ENCODE assay signal across 1 cellular context in the genomic region with DNA sequence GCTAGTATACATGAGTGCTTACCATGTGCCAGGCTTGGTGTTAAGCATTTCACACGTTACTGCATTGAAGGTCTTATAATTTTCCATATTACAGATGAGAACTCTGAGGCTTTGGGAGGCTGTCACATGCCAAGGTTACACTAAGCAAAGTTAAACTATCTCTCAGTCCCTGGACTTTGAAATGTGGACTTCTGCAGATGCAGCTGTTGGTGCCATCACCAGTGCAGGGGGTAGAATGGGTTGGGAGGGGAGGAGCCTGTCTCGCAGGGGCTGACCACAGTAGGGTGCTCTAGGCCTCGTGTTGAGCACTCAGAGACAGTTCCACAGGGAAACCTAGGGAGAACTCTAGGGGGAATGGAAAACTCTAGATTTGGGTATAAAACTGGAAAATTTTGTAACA.
TF ChIP-seq lines count a peak whose summit lies in the region.

No MANE protein-coding gene starts in this region.

TF ChIP-seq in HepG2, 621 proteins besides CTCF, POLR2A, EP300 and RAD21 (continued from another document and continues in another):
- 0 out of 2 replicates have a peak, but pooled peaks have one; percentile 48 for TF ChIP-seq ZNF644 (CRISPR knock-in tag; IDR thresholded peaks at IDR 0.05; ENCODE audit: low read depth)
- no peak for TF ChIP-seq ARNT2 (CRISPR knock-in tag; IDR thresholded peaks at IDR 0.05; ENCODE audit: low read depth)
- TF ChIP-seq NFKBIZ (CRISPR knock-in tag; IDR thresholded peaks at IDR 0.05): no peak
- TF ChIP-seq, protein P1, sequence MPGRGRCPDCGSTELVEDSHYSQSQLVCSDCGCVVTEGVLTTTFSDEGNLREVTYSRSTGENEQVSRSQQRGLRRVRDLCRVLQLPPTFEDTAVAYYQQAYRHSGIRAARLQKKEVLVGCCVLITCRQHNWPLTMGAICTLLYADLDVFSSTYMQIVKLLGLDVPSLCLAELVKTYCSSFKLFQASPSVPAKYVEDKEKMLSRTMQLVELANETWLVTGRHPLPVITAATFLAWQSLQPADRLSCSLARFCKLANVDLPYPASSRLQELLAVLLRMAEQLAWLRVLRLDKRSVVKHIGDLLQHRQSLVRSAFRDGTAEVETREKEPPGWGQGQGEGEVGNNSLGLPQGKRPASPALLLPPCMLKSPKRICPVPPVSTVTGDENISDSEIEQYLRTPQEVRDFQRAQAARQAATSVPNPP (CRISPR knock-in tag; IDR thresholded peaks at IDR 0.05): no peak
- TF ChIP-seq NFIC (IDR thresholded peaks at IDR 0.05; ENCODE audit: low read length): no peak
- TF ChIP-seq SP140L (CRISPR knock-in tag; IDR thresholded peaks at IDR 0.05; ENCODE audit: borderline replicate concordance): no peak
- TF ChIP-seq, protein P2, sequence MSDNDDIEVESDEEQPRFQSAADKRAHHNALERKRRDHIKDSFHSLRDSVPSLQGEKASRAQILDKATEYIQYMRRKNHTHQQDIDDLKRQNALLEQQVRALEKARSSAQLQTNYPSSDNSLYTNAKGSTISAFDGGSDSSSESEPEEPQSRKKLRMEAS (IDR thresholded peaks at IDR 0.05): peak; percentile 25; the same call in 1 of the 2 replicates
- TF ChIP-seq CHCHD3 (CRISPR knock-in tag; IDR thresholded peaks at IDR 0.05): no peak
- peak; percentile 65 for TF ChIP-seq BHLHE40 (IDR thresholded peaks at IDR 0.05; ENCODE audit: low read length)
- TF ChIP-seq RCOR2 (CRISPR knock-in tag; IDR thresholded peaks at IDR 0.05): peak; percentile 71; the same call in 1 of the 2 replicates
- no peak for TF ChIP-seq TBP (CRISPR knock-in tag; IDR thresholded peaks at IDR 0.05)
- TF ChIP-seq, protein P3, sequence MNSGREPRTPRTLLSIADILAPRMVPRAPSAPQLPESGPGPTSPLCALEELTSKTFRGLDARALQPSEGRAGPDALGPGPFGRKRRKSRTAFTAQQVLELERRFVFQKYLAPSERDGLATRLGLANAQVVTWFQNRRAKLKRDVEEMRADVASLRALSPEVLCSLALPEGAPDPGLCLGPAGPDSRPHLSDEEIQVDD (CRISPR knock-in tag; IDR thresholded peaks at IDR 0.05; ENCODE audit: borderline replicate concordance): no peak
- no peak for TF ChIP-seq ZNF839 (CRISPR knock-in tag; IDR thresholded peaks at IDR 0.05; ENCODE audit: borderline replicate concordance)
- no peak for TF ChIP-seq NCOA2 (CRISPR knock-in tag; IDR thresholded peaks at IDR 0.05)
- TF ChIP-seq, protein P4, sequence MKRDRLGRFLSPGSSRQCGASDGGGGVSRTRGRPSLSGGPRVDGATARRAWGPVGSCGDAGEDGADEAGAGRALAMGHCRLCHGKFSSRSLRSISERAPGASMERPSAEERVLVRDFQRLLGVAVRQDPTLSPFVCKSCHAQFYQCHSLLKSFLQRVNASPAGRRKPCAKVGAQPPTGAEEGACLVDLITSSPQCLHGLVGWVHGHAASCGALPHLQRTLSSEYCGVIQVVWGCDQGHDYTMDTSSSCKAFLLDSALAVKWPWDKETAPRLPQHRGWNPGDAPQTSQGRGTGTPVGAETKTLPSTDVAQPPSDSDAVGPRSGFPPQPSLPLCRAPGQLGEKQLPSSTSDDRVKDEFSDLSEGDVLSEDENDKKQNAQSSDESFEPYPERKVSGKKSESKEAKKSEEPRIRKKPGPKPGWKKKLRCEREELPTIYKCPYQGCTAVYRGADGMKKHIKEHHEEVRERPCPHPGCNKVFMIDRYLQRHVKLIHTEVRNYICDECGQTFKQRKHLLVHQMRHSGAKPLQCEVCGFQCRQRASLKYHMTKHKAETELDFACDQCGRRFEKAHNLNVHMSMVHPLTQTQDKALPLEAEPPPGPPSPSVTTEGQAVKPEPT (CRISPR knock-in tag; IDR thresholded peaks at IDR 0.05; ENCODE audit: low read depth): no peak
- TF ChIP-seq CCDC6 (CRISPR knock-in tag; IDR thresholded peaks at IDR 0.05): no peak
- TF ChIP-seq ZNF34 (CRISPR knock-in tag; IDR thresholded peaks at IDR 0.05; ENCODE audit: borderline replicate concordance): no peak
- TF ChIP-seq SMAD1 (CRISPR knock-in tag; IDR thresholded peaks at IDR 0.05; ENCODE audit: borderline replicate concordance, low read depth): no peak
- TF ChIP-seq MEIS2 (CRISPR knock-in tag; IDR thresholded peaks at IDR 0.05): no peak
- TF ChIP-seq FOXP1 (IDR thresholded peaks at IDR 0.05): no peak
- 0 out of 2 replicates have a peak, but pooled peaks have one; percentile 8 for TF ChIP-seq FOXP1 (CRISPR knock-in tag; IDR thresholded peaks at IDR 0.05)
- no peak for TF ChIP-seq BRCA1 (CRISPR knock-in tag; IDR thresholded peaks at IDR 0.05)
- TF ChIP-seq, protein P5, sequence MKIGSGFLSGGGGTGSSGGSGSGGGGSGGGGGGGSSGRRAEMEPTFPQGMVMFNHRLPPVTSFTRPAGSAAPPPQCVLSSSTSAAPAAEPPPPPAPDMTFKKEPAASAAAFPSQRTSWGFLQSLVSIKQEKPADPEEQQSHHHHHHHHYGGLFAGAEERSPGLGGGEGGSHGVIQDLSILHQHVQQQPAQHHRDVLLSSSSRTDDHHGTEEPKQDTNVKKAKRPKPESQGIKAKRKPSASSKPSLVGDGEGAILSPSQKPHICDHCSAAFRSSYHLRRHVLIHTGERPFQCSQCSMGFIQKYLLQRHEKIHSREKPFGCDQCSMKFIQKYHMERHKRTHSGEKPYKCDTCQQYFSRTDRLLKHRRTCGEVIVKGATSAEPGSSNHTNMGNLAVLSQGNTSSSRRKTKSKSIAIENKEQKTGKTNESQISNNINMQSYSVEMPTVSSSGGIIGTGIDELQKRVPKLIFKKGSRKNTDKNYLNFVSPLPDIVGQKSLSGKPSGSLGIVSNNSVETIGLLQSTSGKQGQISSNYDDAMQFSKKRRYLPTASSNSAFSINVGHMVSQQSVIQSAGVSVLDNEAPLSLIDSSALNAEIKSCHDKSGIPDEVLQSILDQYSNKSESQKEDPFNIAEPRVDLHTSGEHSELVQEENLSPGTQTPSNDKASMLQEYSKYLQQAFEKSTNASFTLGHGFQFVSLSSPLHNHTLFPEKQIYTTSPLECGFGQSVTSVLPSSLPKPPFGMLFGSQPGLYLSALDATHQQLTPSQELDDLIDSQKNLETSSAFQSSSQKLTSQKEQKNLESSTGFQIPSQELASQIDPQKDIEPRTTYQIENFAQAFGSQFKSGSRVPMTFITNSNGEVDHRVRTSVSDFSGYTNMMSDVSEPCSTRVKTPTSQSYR (CRISPR knock-in tag; IDR thresholded peaks at IDR 0.05; ENCODE audit: borderline replicate concordance): no peak
- no peak for TF ChIP-seq NPAS2 (CRISPR knock-in tag; IDR thresholded peaks at IDR 0.05; ENCODE audit: borderline replicate concordance)
- TF ChIP-seq ZNF121 (CRISPR knock-in tag; IDR thresholded peaks at IDR 0.05): no peak
- TF ChIP-seq, protein P6, sequence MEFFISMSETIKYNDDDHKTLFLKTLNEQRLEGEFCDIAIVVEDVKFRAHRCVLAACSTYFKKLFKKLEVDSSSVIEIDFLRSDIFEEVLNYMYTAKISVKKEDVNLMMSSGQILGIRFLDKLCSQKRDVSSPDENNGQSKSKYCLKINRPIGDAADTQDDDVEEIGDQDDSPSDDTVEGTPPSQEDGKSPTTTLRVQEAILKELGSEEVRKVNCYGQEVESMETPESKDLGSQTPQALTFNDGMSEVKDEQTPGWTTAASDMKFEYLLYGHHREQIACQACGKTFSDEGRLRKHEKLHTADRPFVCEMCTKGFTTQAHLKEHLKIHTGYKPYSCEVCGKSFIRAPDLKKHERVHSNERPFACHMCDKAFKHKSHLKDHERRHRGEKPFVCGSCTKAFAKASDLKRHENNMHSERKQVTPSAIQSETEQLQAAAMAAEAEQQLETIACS (CRISPR knock-in tag; IDR thresholded peaks at IDR 0.05): no peak
- no peak for TF ChIP-seq ZNF773 (CRISPR knock-in tag; IDR thresholded peaks at IDR 0.05; ENCODE audit: borderline replicate concordance)
- TF ChIP-seq, protein P7, sequence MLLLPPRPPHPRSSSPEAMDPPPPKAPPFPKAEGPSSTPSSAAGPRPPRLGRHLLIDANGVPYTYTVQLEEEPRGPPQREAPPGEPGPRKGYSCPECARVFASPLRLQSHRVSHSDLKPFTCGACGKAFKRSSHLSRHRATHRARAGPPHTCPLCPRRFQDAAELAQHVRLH (CRISPR knock-in tag; IDR thresholded peaks at IDR 0.05; ENCODE audit: borderline replicate concordance, low read depth): no peak
- TF ChIP-seq ZSCAN21 (CRISPR knock-in tag; IDR thresholded peaks at IDR 0.05; ENCODE audit: borderline replicate concordance): no peak
- TF ChIP-seq MED8 (CRISPR knock-in tag; IDR thresholded peaks at IDR 0.05; ENCODE audit: insufficient replicate concordance): no peak
- no peak for TF ChIP-seq RARG (CRISPR knock-in tag; IDR thresholded peaks at IDR 0.05; ENCODE audit: low read depth)
- no peak for TF ChIP-seq MAFF (IDR thresholded peaks at IDR 0.05; ENCODE audit: low read depth, low read length)
- TF ChIP-seq, protein P8, sequence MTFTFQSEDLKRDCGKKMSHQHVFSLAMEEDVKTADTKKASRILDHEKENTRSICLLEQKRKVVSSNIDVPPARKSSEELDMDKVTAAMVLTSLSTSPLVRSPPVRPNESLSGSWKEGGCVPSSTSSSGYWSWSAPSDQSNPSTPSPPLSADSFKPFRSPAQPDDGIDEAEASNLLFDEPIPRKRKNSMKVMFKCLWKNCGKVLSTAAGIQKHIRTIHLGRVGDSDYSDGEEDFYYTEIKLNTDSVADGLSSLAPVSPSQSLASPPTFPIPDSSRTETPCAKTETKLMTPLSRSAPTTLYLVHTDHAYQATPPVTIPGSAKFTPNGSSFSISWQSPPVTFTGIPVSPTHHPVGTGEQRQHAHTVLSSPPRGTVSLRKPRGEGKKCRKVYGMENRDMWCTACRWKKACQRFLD (CRISPR knock-in tag; IDR thresholded peaks at IDR 0.05; ENCODE audit: borderline replicate concordance): no peak
- TF ChIP-seq FOXK2 (IDR thresholded peaks at IDR 0.05): no peak
- no peak for TF ChIP-seq AGO1 (IDR thresholded peaks at IDR 0.05; ENCODE audit: low read depth, low read length, poor library complexity, severe bottlenecking)
- TF ChIP-seq KDM5B (CRISPR knock-in tag; IDR thresholded peaks at IDR 0.05; ENCODE audit: borderline replicate concordance): no peak
- TF ChIP-seq ZNF432 (CRISPR knock-in tag; IDR thresholded peaks at IDR 0.05; ENCODE audit: borderline replicate concordance): no peak
- TF ChIP-seq, protein P9, sequence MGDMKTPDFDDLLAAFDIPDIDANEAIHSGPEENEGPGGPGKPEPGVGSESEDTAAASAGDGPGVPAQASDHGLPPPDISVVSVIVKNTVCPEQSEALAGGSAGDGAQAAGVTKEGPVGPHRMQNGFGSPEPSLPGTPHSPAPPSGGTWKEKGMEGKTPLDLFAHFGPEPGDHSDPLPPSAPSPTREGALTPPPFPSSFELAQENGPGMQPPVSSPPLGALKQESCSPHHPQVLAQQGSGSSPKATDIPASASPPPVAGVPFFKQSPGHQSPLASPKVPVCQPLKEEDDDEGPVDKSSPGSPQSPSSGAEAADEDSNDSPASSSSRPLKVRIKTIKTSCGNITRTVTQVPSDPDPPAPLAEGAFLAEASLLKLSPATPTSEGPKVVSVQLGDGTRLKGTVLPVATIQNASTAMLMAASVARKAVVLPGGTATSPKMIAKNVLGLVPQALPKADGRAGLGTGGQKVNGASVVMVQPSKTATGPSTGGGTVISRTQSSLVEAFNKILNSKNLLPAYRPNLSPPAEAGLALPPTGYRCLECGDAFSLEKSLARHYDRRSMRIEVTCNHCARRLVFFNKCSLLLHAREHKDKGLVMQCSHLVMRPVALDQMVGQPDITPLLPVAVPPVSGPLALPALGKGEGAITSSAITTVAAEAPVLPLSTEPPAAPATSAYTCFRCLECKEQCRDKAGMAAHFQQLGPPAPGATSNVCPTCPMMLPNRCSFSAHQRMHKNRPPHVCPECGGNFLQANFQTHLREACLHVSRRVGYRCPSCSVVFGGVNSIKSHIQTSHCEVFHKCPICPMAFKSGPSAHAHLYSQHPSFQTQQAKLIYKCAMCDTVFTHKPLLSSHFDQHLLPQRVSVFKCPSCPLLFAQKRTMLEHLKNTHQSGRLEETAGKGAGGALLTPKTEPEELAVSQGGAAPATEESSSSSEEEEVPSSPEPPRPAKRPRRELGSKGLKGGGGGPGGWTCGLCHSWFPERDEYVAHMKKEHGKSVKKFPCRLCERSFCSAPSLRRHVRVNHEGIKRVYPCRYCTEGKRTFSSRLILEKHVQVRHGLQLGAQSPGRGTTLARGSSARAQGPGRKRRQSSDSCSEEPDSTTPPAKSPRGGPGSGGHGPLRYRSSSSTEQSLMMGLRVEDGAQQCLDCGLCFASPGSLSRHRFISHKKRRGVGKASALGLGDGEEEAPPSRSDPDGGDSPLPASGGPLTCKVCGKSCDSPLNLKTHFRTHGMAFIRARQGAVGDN (CRISPR knock-in tag; IDR thresholded peaks at IDR 0.05): peak; percentile 38; the same call in 1 of the 2 replicates
- TF ChIP-seq HOXA9 (CRISPR knock-in tag; IDR thresholded peaks at IDR 0.05; ENCODE audit: borderline replicate concordance): no peak
- TF ChIP-seq, protein P10, sequence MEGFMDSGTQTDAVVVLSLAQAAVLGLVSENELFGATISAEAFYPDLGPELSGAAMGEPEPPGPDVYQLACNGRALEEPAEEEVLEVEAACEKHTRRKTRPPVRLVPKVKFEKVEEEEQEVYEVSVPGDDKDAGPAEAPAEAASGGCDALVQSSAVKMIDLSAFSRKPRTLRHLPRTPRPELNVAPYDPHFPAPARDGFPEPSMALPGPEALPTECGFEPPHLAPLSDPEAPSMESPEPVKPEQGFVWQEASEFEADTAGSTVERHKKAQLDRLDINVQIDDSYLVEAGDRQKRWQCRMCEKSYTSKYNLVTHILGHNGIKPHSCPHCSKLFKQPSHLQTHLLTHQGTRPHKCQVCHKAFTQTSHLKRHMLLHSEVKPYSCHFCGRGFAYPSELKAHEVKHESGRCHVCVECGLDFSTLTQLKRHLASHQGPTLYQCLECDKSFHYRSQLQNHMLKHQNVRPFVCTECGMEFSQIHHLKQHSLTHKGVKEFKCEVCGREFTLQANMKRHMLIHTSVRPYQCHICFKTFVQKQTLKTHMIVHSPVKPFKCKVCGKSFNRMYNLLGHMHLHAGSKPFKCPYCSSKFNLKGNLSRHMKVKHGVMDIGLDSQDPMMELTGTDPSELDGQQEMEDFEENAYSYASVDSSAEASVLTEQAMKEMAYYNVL (CRISPR knock-in tag; IDR thresholded peaks at IDR 0.05; ENCODE audit: borderline replicate concordance): no peak
- no peak for TF ChIP-seq ELF4 (CRISPR knock-in tag; IDR thresholded peaks at IDR 0.05; ENCODE audit: borderline replicate concordance)
- TF ChIP-seq SATB2 (CRISPR knock-in tag; IDR thresholded peaks at IDR 0.05): no peak
- TF ChIP-seq NFYC (CRISPR knock-in tag; IDR thresholded peaks at IDR 0.05): no peak
- peak; percentile 93 for TF ChIP-seq ZNF263 (CRISPR knock-in tag; IDR thresholded peaks at IDR 0.05)
- TF ChIP-seq, protein P11, sequence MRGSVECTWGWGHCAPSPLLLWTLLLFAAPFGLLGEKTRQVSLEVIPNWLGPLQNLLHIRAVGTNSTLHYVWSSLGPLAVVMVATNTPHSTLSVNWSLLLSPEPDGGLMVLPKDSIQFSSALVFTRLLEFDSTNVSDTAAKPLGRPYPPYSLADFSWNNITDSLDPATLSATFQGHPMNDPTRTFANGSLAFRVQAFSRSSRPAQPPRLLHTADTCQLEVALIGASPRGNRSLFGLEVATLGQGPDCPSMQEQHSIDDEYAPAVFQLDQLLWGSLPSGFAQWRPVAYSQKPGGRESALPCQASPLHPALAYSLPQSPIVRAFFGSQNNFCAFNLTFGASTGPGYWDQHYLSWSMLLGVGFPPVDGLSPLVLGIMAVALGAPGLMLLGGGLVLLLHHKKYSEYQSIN (CRISPR knock-in tag; IDR thresholded peaks at IDR 0.05; ENCODE audit: borderline replicate concordance): no peak
- TF ChIP-seq, protein P12, sequence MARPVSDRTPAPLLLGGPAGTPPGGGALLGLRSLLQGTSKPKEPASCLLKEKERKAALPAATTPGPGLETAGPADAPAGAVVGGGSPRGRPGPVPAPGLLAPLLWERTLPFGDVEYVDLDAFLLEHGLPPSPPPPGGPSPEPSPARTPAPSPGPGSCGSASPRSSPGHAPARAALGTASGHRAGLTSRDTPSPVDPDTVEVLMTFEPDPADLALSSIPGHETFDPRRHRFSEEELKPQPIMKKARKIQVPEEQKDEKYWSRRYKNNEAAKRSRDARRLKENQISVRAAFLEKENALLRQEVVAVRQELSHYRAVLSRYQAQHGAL (CRISPR knock-in tag; IDR thresholded peaks at IDR 0.05; ENCODE audit: not compliant biosample characterization): no peak
- TF ChIP-seq NONO (IDR thresholded peaks at IDR 0.05): no peak
- no peak for TF ChIP-seq NONO (CRISPR knock-in tag; conservative IDR thresholded peaks at IDR 0.05)
- TF ChIP-seq ZNF124 (CRISPR knock-in tag; IDR thresholded peaks at IDR 0.05): no peak
